ENCODE assay signal across 18 cellular contexts in the genomic region with DNA sequence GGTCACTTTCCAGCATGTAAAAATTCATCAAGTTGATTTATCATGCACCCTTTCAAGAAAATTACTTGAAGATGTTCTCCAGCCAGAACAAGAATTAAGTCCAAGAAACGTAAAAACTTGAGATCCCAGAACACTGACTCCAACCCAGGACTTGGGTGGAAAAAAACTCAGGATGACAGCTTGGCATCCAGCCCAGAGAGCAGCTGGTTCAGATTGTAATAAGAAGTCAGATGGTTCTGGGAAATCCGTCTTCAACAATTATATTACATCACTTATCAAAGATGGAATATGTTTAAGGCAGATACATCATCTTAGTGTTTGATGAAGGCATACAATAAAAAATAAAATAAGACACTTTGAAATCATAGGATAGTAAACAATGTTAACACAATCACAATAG. TPM values are rescaled to one million over a fixed set of nuclear protein-coding genes. Genes with fewer than 3 reads are reported as not detected.
DNase-seq lines count a peak whose midpoint lies in the region; ATAC-seq and TF ChIP-seq lines count a peak whose summit lies in the region.
"Had no signal": no experiment of that assay in that cellular context is flagged by ENCODE, and none has a peak within 500 bp of the region (broad histone marks: within the 10 kb centered on the region; RNA-seq: fewer than 3 reads in every experiment).

No MANE protein-coding gene starts in this region.

- H3K27ac Mint-ChIP-seq in CD4-positive, alpha-beta memory T cell: no peak overlapping the region

- ATAC-seq in left ventricle myocardium superior (peak; percentile 61), HG02571 (IDR thresholded peaks at IDR 0.05; ENCODE audit: unreplicated experiment) (no peak)
- ATAC-seq: esophagus mucosa, left colon had no signal

- peaks cover 0 to 2% (median 0%) of the 10 kb centered on the region in 8 donors for H3K9me3 Mint-ChIP-seq in CD4-positive, alpha-beta memory T cell

- H3K27me3 ChIP-seq in BE2C: no peaks in the 10 kb centered on the region
- no peaks in the 10 kb centered on the region for H3K27me3 ChIP-seq in CD4-positive, alpha-beta memory T cell (ENCODE audit: insufficient read depth, low read length)
- H3K27me3 ChIP-seq: Peyer's patch had no signal

- no peaks in the 10 kb centered on the region for H3K9me3 ChIP-seq in BE2C
- no peaks in the 10 kb centered on the region for H3K9me3 ChIP-seq in CD4-positive, alpha-beta memory T cell (ENCODE audit: control insufficient read depth in 1 of 2, low read length in 2 of 2)
- H3K9me3 ChIP-seq: Peyer's patch had no signal

- no peak overlapping the region for H3K4me3 Mint-ChIP-seq in CD4-positive, alpha-beta memory T cell

- peaks cover 3% of the 10 kb centered on the region; the same call in 1 of the 2 replicates for H3K4me1 ChIP-seq in BE2C
- no peaks in the 10 kb centered on the region for H3K4me1 ChIP-seq in CD4-positive, alpha-beta memory T cell (ENCODE audit: insufficient read depth, low read length)
- H3K4me1 ChIP-seq: Peyer's patch had no signal

- no peaks in the 10 kb centered on the region for H3K4me1 Mint-ChIP-seq in CD4-positive, alpha-beta memory T cell

- DNase-seq in BE2C (peak; percentile 49), NCI-H1105 treated with DMSO at 0.1 percent for 48 hours (lab: John Stamatoyannopoulos, UW) (peak; percentile 40), dermis blood vessel endothelial cell (peak; percentile 61), left ventricle myocardium superior (peak; percentile 53), NCI-H2029 treated with DMSO at 0.1 percent for 48 hours (lab: John Stamatoyannopoulos, UW) (no peak), kidney tubule cell (ENCODE audit: low spot score) (no peak)
- no peak for DNase-seq in CD4-positive, alpha-beta memory T cell
- DNase-seq: activated naive CD4-positive, alpha-beta T cell treated with Interleukin-2 at 50 U/mL for 16 hours; AML-193; NCI-H2081 treated with DMSO at 0.1 percent for 48 hours; NCI-H748 treated with DMSO at 0.1 percent for 48 hours; nucleus accumbens; Peyer's patch; stimulated activated CD4-positive, alpha-beta T cell treated with anti-CD3 and anti-CD28 coated beads, Interleukin-4, amount 100 ng/mL, for 24 hours; SW 1271 had no signal

- no peaks in the 10 kb centered on the region for H3K36me3 ChIP-seq in BE2C
- no peaks in the 10 kb centered on the region for H3K36me3 ChIP-seq in CD4-positive, alpha-beta memory T cell (ENCODE audit: insufficient read depth, low read length)
- H3K36me3 ChIP-seq: Peyer's patch had no signal

- intact Hi-C loops in left ventricle myocardium superior (cut with micrococcal nuclease): no loop called here
- intact Hi-C loops in CD4-positive, alpha-beta memory T cell (cut with micrococcal nuclease): no loop called here

- no peaks in the 10 kb centered on the region for H3K36me3 Mint-ChIP-seq in CD4-positive, alpha-beta memory T cell

- no peak for TF ChIP-seq CTCF in BE2C (IDR thresholded peaks at IDR 0.05; ENCODE audit: low read depth, low read length)

- peaks cover 1 to 5% of the 10 kb centered on the region in 2 donors for H3K27me3 Mint-ChIP-seq in CD4-positive, alpha-beta memory T cell

- CTCF ChIA-PET in CD4-positive, alpha-beta memory T cell (lab: Charles Lee; ENCODE audit: partially characterized antibody): no interaction called here

- POLR2A ChIA-PET in CD4-positive, alpha-beta memory T cell (lab: Charles Lee; ENCODE audit: partially characterized antibody): no interaction called here

- no peak overlapping the region for H3K27ac ChIP-seq in CD4-positive, alpha-beta memory T cell (ENCODE audit: low read depth, low read length)
- H3K27ac ChIP-seq: Peyer's patch had no signal

- H3K4me3 ChIP-seq in BE2C (ENCODE audit: low read depth, low read length): no peak overlapping the region
- no peak overlapping the region for H3K4me3 ChIP-seq in CD4-positive, alpha-beta memory T cell (ENCODE audit: low read length in 2 of 2)
- H3K4me3 ChIP-seq: Peyer's patch had no signal

RNA-seq across cellular contexts. Expression of gene DNAJC13, which starts 23.0 kb away (rescaled TPM):
- polyA plus RNA-seq in BE2C (2012; ENCODE audit: insufficient read depth, insufficient read length, low read depth): 28.0 TPM
- total RNA-seq in dermis blood vessel endothelial cell (71.6 and 98.6 TPM in 2 replicates), left ventricle myocardium superior (30.3 TPM)
- total RNA-seq in CD4-positive, alpha-beta memory T cell: 10 to 100 TPM; 43.1 to 43.5 TPM
- polyA plus RNA-seq in CD4-positive, alpha-beta memory T cell: 10 to 100 TPM in 1 of 2 donors, 1 to 10 TPM in 1; 7.4 to 10.5 TPM

Comparison
In these comparisons a context has a peak if more than half of its experiments do, and no peak if none do; other contexts are left out.
1. DNase-seq: peak in BE2C (single experiment), NCI-H1105 treated with DMSO at 0.1 percent for 48 hours (single experiment), dermis blood vessel endothelial cell (single experiment) and left ventricle myocardium superior (single experiment); none in CD4-positive, alpha-beta memory T cell (0 of 5), NCI-H2029 treated with DMSO at 0.1 percent for 48 hours (single experiment) and kidney tubule cell (single experiment).